Comparison of ENCODE assay signal across 1 cellular context in genomic region chr1:45752441-45753052, GRCh38.
TF ChIP-seq lines count a peak whose summit lies in the region.

No MANE protein-coding gene starts in this region.

TF ChIP-seq in HepG2, 621 proteins besides CTCF, POLR2A, EP300 and RAD21 (continued from another document and continues in another):
- TF ChIP-seq BRF2 (CRISPR knock-in tag; IDR thresholded peaks at IDR 0.05) (0 out of 2 replicates have a peak, but pooled peaks have one; percentile 40), ELF3 (CRISPR knock-in tag; IDR thresholded peaks at IDR 0.05) (peak; percentile 31; the same call in 1 of the 2 replicates), TFAP4 (IDR thresholded peaks at IDR 0.05; ENCODE audit: borderline replicate concordance, low read depth) (no peak), ZNF709 (CRISPR knock-in tag; IDR thresholded peaks at IDR 0.05) (no peak), STAT5B (CRISPR knock-in tag; IDR thresholded peaks at IDR 0.05) (no peak), SP2 (CRISPR knock-in tag; IDR thresholded peaks at IDR 0.05) (no peak), MLX (CRISPR knock-in tag; IDR thresholded peaks at IDR 0.05) (no peak), ZNF737 (CRISPR knock-in tag; IDR thresholded peaks at IDR 0.05; ENCODE audit: borderline replicate concordance) (no peak), KMT2B (CRISPR knock-in tag; IDR thresholded peaks at IDR 0.05) (no peak), ZBTB10 (CRISPR knock-in tag; IDR thresholded peaks at IDR 0.05; ENCODE audit: borderline replicate concordance) (no peak), ARNT2 (CRISPR knock-in tag; IDR thresholded peaks at IDR 0.05; ENCODE audit: low read depth) (no peak), ZGPAT (CRISPR knock-in tag; IDR thresholded peaks at IDR 0.05) (0 out of 2 replicates have a peak, but pooled peaks have one; percentile 39), ZFP82 (CRISPR knock-in tag; IDR thresholded peaks at IDR 0.05; ENCODE audit: borderline replicate concordance) (no peak), SIX4 (CRISPR knock-in tag; IDR thresholded peaks at IDR 0.05) (peak; percentile 90), ZNF430 (CRISPR knock-in tag; IDR thresholded peaks at IDR 0.05) (no peak), SOX6 (IDR thresholded peaks at IDR 0.05) (no peak), SOX6 (CRISPR knock-in tag; IDR thresholded peaks at IDR 0.05) (peak; percentile 78), PTBP1 (IDR thresholded peaks at IDR 0.05; ENCODE audit: low read depth, low read length, poor library complexity, severe bottlenecking) (no peak), HNRNPLL (IDR thresholded peaks at IDR 0.05; ENCODE audit: low read depth, low read length, poor library complexity, severe bottlenecking) (no peak), KLF6 (CRISPR knock-in tag; IDR thresholded peaks at IDR 0.05) (no peak), NR3C1 (CRISPR knock-in tag; IDR thresholded peaks at IDR 0.05) (no peak), NPAS2 (CRISPR knock-in tag; IDR thresholded peaks at IDR 0.05; ENCODE audit: borderline replicate concordance) (no peak), ZFP36L1 (CRISPR knock-in tag; IDR thresholded peaks at IDR 0.05) (no peak), MAFF (IDR thresholded peaks at IDR 0.05; ENCODE audit: low read depth, low read length) (no peak), TBL1XR1 (IDR thresholded peaks at IDR 0.05; ENCODE audit: borderline replicate concordance, low read length, partially characterized antibody) (no peak), ZNF292 (CRISPR knock-in tag; IDR thresholded peaks at IDR 0.05; ENCODE audit: borderline replicate concordance, low read depth) (peak; percentile 75; the same call in 1 of the 2 replicates), KLF15 (CRISPR knock-in tag; IDR thresholded peaks at IDR 0.05; ENCODE audit: borderline replicate concordance) (no peak), MAZ (IDR thresholded peaks at IDR 0.05; ENCODE audit: borderline replicate concordance, low read depth, low read length) (no peak), MAZ (CRISPR knock-in tag; IDR thresholded peaks at IDR 0.05; ENCODE audit: low read depth) (0 out of 2 replicates have a peak, but pooled peaks have one; percentile 27), PHF20 (CRISPR knock-in tag; IDR thresholded peaks at IDR 0.05) (no peak), ZNF333 (CRISPR knock-in tag; IDR thresholded peaks at IDR 0.05; ENCODE audit: borderline replicate concordance) (no peak), KLF9 (CRISPR knock-in tag; IDR thresholded peaks at IDR 0.05; ENCODE audit: low read depth) (no peak), HNF4A (CRISPR knock-in tag; IDR thresholded peaks at IDR 0.05) (peak; percentile 81), PREB (CRISPR knock-in tag; IDR thresholded peaks at IDR 0.05) (no peak), BCL3 (CRISPR knock-in tag; IDR thresholded peaks at IDR 0.05) (no peak), HMGXB3 (CRISPR knock-in tag; IDR thresholded peaks at IDR 0.05; ENCODE audit: borderline replicate concordance) (no peak), DPF2 (CRISPR knock-in tag; IDR thresholded peaks at IDR 0.05; ENCODE audit: borderline replicate concordance, low read depth) (no peak), ZNF280B (CRISPR knock-in tag; IDR thresholded peaks at IDR 0.05; ENCODE audit: borderline replicate concordance) (no peak), FOXO1 (CRISPR knock-in tag; IDR thresholded peaks at IDR 0.05) (no peak), U2AF1 (optimal IDR thresholded peaks at IDR 0.05; ENCODE audit: low read depth, low read length) (no peak), NR0B2 (CRISPR knock-in tag; IDR thresholded peaks at IDR 0.05) (no peak), MEF2D (CRISPR knock-in tag; IDR thresholded peaks at IDR 0.05) (peak; percentile 57; the same call in 1 of the 2 replicates), MTERF4 (CRISPR knock-in tag; IDR thresholded peaks at IDR 0.05) (no peak), CENPX (CRISPR knock-in tag; IDR thresholded peaks at IDR 0.05) (no peak), ZNF841 (CRISPR knock-in tag; IDR thresholded peaks at IDR 0.05; ENCODE audit: borderline replicate concordance) (no peak), ZFAT (CRISPR knock-in tag; conservative IDR thresholded peaks at IDR 0.05) (peak; percentile 98), ZNF724P (CRISPR knock-in tag; IDR thresholded peaks at IDR 0.05; ENCODE audit: borderline replicate concordance) (no peak), ZNF564 (CRISPR knock-in tag; IDR thresholded peaks at IDR 0.05) (0 out of 2 replicates have a peak, but pooled peaks have one; percentile 36), MYPOP (CRISPR knock-in tag; IDR thresholded peaks at IDR 0.05) (peak; percentile 58; the same call in 1 of the 2 replicates)
